In genomic region chr17:21512307-21513011, GRCh38 we compare ENCODE assay signal across 1 cellular context.
TF ChIP-seq lines count a peak whose summit lies in the region.

No MANE protein-coding gene starts in this region.

TF ChIP-seq in WTC11, 78 proteins besides CTCF, POLR2A, EP300 and RAD21 (continued from another document):
- no peak for TF ChIP-seq ARID4B (CRISPR knock-in tag; IDR thresholded peaks at IDR 0.05; ENCODE audit: borderline replicate concordance)
- TF ChIP-seq SP1 (CRISPR knock-in tag; conservative IDR thresholded peaks at IDR 0.05), result no peak
- no peak for TF ChIP-seq IRF2 (CRISPR knock-in tag; IDR thresholded peaks at IDR 0.05; ENCODE audit: borderline replicate concordance, low read depth)
- no peak for TF ChIP-seq ZBTB43 (CRISPR knock-in tag; IDR thresholded peaks at IDR 0.05)
- no peak for TF ChIP-seq GRHL2 (CRISPR knock-in tag; IDR thresholded peaks at IDR 0.05; ENCODE audit: insufficient replicate concordance, severe bottlenecking)
- TF ChIP-seq AR (CRISPR knock-in tag; IDR thresholded peaks at IDR 0.05), result no peak
- TF ChIP-seq ZNF219 (CRISPR knock-in tag; IDR thresholded peaks at IDR 0.05; ENCODE audit: borderline replicate concordance), result no peak
- TF ChIP-seq ZNF138 (CRISPR knock-in tag; conservative IDR thresholded peaks at IDR 0.05), result no peak
- no peak for TF ChIP-seq ZNF281 (CRISPR knock-in tag; IDR thresholded peaks at IDR 0.05)
- TF ChIP-seq AFF4 (CRISPR knock-in tag; IDR thresholded peaks at IDR 0.05; ENCODE audit: borderline replicate concordance), result no peak
